In genomic region chr4:110193822-110194761, GRCh38 we compare ENCODE assay signal across 8 cellular contexts.
A peak's percentile ranks its signal among the peaks of the same experiment; 100 is the strongest.
DNase-seq lines count a peak whose midpoint lies in the region; ATAC-seq lines count a peak whose summit lies in the region.

No MANE protein-coding gene starts in this region.

- peak overlapping the region; percentile 5 for H3K27ac ChIP-seq in layer of hippocampus (ENCODE audit: low read depth, low read length)

- ATAC-seq in HG02943 (IDR thresholded peaks at IDR 0.05; ENCODE audit: low read depth, unreplicated experiment) = peak; percentile 77
- ATAC-seq in activated CD4-positive, CD25-positive, alpha-beta regulatory T cell treated with anti-CD3 and anti-CD28 coated beads, Interleukin-2, amount 50 U/mL, for 24 hours = peak; percentile 82 to 86

- DNase-seq in NOMO-1 (lab: John Stamatoyannopoulos, UW; ENCODE audit: unreplicated experiment in 2 of 2) (peak; percentile 7 to 10), NOMO-1 treated with dmso at 0.1 percent for 144 hours (lab: John Stamatoyannopoulos, UW; ENCODE audit: unreplicated experiment) (no peak), NCI-H2081 (lab: John Stamatoyannopoulos, UW) (peak; percentile 41 to 76), cerebellar cortex (ENCODE audit: low spot score) (peak; percentile 93)
- peak; percentile 78 for DNase-seq in stimulated activated CD4-positive, alpha-beta T cell treated with anti-CD3 and anti-CD28 coated beads, Interleukin-4, amount 100 ng/mL, for 24 hours

- no peaks in the 10 kb centered on the region for H3K27me3 ChIP-seq in layer of hippocampus (ENCODE audit: control insufficient read depth, insufficient read depth, low read length)
